Comparison of ENCODE assay signal across 1 cellular context in the genomic region with DNA sequence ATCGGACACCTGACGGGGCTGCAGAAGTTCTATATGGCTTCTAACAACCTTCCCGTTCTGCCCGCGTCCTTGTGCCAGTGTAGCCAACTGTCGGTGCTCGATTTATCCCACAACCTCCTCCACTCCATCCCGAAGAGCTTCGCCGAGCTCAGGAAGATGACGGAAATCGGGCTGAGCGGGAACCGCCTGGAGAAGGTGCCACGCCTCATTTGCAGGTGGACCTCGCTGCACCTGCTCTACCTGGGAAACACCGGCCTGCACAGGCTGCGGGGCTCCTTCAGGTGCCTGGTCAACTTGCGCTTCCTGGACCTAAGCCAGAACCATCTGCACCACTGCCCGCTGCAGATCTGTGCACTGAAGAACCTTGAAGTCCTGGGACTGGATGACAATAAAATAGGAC.
TF ChIP-seq lines count a peak whose summit lies in the region.

No MANE protein-coding gene starts in this region.

TF ChIP-seq in HepG2, 621 proteins besides CTCF, POLR2A, EP300 and RAD21:
- TF ChIP-seq, protein P1, sequence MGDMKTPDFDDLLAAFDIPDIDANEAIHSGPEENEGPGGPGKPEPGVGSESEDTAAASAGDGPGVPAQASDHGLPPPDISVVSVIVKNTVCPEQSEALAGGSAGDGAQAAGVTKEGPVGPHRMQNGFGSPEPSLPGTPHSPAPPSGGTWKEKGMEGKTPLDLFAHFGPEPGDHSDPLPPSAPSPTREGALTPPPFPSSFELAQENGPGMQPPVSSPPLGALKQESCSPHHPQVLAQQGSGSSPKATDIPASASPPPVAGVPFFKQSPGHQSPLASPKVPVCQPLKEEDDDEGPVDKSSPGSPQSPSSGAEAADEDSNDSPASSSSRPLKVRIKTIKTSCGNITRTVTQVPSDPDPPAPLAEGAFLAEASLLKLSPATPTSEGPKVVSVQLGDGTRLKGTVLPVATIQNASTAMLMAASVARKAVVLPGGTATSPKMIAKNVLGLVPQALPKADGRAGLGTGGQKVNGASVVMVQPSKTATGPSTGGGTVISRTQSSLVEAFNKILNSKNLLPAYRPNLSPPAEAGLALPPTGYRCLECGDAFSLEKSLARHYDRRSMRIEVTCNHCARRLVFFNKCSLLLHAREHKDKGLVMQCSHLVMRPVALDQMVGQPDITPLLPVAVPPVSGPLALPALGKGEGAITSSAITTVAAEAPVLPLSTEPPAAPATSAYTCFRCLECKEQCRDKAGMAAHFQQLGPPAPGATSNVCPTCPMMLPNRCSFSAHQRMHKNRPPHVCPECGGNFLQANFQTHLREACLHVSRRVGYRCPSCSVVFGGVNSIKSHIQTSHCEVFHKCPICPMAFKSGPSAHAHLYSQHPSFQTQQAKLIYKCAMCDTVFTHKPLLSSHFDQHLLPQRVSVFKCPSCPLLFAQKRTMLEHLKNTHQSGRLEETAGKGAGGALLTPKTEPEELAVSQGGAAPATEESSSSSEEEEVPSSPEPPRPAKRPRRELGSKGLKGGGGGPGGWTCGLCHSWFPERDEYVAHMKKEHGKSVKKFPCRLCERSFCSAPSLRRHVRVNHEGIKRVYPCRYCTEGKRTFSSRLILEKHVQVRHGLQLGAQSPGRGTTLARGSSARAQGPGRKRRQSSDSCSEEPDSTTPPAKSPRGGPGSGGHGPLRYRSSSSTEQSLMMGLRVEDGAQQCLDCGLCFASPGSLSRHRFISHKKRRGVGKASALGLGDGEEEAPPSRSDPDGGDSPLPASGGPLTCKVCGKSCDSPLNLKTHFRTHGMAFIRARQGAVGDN (CRISPR knock-in tag; IDR thresholded peaks at IDR 0.05), result 0 out of 2 replicates have a peak, but pooled peaks have one; percentile 13
- no peak for TF ChIP-seq ZSCAN9 (CRISPR knock-in tag; IDR thresholded peaks at IDR 0.05; ENCODE audit: borderline replicate concordance)
